ENCODE assay signal across 2 cellular contexts in the genomic region with DNA sequence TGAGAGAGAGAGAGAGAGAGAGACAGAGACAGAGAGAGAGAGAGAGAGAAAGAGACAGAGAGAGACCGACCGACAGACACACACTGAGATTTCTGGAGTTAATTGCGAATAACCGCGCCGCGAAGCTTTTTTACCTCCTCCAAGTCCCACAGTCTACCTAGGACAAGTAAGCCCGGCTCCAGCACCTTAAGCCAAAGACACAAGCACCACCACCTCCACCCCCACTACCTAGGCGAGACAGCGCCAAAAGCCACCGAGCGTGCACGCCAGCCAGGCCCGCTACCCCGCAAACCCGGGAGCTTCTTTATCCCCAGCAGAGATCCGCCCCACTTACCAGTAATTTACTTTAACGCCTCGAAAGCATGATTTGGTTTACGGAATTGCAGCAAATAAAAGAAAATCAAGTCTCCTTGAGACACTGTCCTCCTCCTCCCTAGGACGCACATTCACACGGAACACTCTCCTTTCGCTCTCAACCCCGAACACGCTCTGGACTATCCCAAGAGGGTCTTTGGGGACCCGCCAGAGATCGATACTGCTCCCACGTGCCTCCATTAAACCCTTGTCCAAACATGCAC.
TF ChIP-seq lines count a peak whose summit lies in the region.

No MANE protein-coding gene starts in this region.

TF ChIP-seq in WTC11, 78 proteins besides CTCF, POLR2A, EP300 and RAD21 (continued from another document):
- TF ChIP-seq, protein P1, sequence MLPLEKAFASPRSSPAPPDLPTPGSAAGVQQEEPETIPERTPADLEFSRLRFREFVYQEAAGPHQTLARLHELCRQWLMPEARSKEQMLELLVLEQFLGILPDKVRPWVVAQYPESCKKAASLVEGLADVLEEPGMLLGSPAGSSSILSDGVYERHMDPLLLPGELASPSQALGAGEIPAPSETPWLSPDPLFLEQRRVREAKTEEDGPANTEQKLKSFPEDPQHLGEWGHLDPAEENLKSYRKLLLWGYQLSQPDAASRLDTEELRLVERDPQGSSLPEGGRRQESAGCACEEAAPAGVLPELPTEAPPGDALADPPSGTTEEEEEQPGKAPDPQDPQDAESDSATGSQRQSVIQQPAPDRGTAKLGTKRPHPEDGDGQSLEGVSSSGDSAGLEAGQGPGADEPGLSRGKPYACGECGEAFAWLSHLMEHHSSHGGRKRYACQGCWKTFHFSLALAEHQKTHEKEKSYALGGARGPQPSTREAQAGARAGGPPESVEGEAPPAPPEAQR (CRISPR knock-in tag; IDR thresholded peaks at IDR 0.05), result no peak
- TF ChIP-seq KAT7 (CRISPR knock-in tag; IDR thresholded peaks at IDR 0.05; ENCODE audit: borderline replicate concordance) (no peak), PREB (CRISPR knock-in tag; IDR thresholded peaks at IDR 0.05; ENCODE audit: borderline replicate concordance) (no peak), GABPB1 (CRISPR knock-in tag; IDR thresholded peaks at IDR 0.05) (no peak), RELA (CRISPR knock-in tag; IDR thresholded peaks at IDR 0.05; ENCODE audit: borderline replicate concordance) (no peak), ZBTB43 (CRISPR knock-in tag; IDR thresholded peaks at IDR 0.05) (no peak), ZNF416 (CRISPR knock-in tag; IDR thresholded peaks at IDR 0.05) (no peak), TCF7 (CRISPR knock-in tag; IDR thresholded peaks at IDR 0.05; ENCODE audit: low read depth) (no peak), EMX1 (CRISPR knock-in tag; IDR thresholded peaks at IDR 0.05) (no peak), ATF3 (CRISPR knock-in tag; conservative IDR thresholded peaks at IDR 0.05) (no peak), TP53 (CRISPR knock-in tag; IDR thresholded peaks at IDR 0.05) (no peak)
- TF ChIP-seq, protein P2, sequence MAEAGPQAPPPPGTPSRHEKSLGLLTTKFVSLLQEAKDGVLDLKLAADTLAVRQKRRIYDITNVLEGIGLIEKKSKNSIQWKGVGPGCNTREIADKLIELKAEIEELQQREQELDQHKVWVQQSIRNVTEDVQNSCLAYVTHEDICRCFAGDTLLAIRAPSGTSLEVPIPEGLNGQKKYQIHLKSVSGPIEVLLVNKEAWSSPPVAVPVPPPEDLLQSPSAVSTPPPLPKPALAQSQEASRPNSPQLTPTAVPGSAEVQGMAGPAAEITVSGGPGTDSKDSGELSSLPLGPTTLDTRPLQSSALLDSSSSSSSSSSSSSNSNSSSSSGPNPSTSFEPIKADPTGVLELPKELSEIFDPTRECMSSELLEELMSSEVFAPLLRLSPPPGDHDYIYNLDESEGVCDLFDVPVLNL (CRISPR knock-in tag; IDR thresholded peaks at IDR 0.05; ENCODE audit: borderline replicate concordance, low read depth), result no peak
TF ChIP-seq in WTC11: peak in this region for 0.

TF ChIP-seq in H1, 55 proteins besides CTCF, POLR2A, EP300 and RAD21 (continued from another document):
- TF ChIP-seq CHD7 (IDR thresholded peaks at IDR 0.05; ENCODE audit: insufficient replicate concordance, low read length), result no peak
- TF ChIP-seq POU5F1 (IDR thresholded peaks at IDR 0.05; ENCODE audit: low read depth, low read length), result no peak
- TF ChIP-seq ASH2L (IDR thresholded peaks at IDR 0.05; ENCODE audit: low read length), result no peak
- no peak for TF ChIP-seq GABPA (IDR thresholded peaks at IDR 0.05; ENCODE audit: borderline replicate concordance, insufficient read depth, low read length)
